21 cellular contexts compared by ENCODE assay signal in the genomic region with DNA sequence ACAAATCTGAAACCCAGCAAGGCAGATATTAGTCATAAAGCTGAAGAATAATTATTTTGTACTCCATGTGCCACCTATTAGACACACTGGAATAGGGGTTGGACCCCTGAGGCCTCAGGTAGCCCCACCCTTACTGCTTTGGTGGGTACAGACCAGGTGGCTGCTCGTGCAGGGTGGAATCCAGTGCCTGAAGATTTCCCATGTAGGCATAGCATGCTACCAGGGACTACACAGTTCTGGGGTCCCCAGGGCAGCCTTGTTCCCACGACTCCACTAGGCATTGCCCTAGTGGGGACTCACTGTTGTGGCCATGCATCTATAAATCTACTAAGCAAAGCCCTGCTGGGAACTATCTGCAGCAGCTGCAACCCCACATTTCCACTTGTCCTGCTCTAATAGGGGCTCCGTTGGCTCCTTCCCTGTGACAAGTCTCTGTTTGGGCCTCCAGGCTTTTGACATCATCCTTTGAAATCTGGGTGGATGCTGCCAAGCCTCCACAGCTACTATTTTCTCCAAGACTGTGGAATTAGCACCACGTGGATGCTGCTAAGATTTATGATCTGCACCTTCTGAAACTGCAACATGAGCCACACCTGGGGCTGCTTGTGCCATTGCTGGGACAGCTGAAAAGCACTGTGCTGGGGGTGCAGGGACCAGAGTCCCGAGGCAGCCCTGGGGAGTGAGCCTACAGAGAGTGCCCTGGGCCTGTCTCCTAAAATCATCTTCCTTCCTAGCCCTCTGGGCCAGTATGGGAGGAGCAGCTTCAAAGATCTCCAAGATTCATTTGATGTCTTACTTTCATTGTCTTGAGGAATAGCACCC.
DNase-seq lines count a peak whose midpoint lies in the region; ATAC-seq, FAIRE-seq and TF ChIP-seq lines count a peak whose summit lies in the region.
"Had no signal": no experiment of that assay in that cellular context is flagged by ENCODE, and none has a peak within 500 bp of the region (broad histone marks: within the 10 kb centered on the region; RNA-seq: fewer than 3 reads in every experiment).

No MANE protein-coding gene starts in this region.

- TF ChIP-seq CTCF in CD14-positive monocyte (IDR thresholded peaks at IDR 0.05) (no peak), RWPE2 (IDR thresholded peaks at IDR 0.05; ENCODE audit: poor library complexity, severe bottlenecking) (no peak)

- H3K27me3 Mint-ChIP-seq in CD14-positive monocyte (ENCODE audit: low read depth in 3 of 3): peaks cover 0 to 1% (median 0%) of the 10 kb centered on the region in 3 donors
- no peaks in the 10 kb centered on the region for H3K27me3 Mint-ChIP-seq in stimulated activated memory B cell treated with anti-CD40 and anti-IgM and Interleukin-4, amounts not matched to agents 10 μg/mL and 1 μg/mL and 100 μg/mL, for 72 hours
- H3K27me3 Mint-ChIP-seq: CD4-positive, CD25-positive, alpha-beta regulatory T cell had no signal

- H3K36me3 ChIP-seq in RWPE2 (ENCODE audit: low read depth): no peaks in the 10 kb centered on the region

- H3K36me3 Mint-ChIP-seq in CD14-positive monocyte: no peaks in the 10 kb centered on the region
- H3K36me3 Mint-ChIP-seq in stimulated activated memory B cell treated with anti-CD40 and anti-IgM and Interleukin-4, amounts not matched to agents 10 μg/mL and 1 μg/mL and 100 μg/mL, for 72 hours: no peaks in the 10 kb centered on the region
- H3K36me3 Mint-ChIP-seq: CD4-positive, CD25-positive, alpha-beta regulatory T cell had no signal

- no peak overlapping the region for H3K4me3 Mint-ChIP-seq in CD14-positive monocyte
- no peak overlapping the region for H3K4me3 Mint-ChIP-seq in stimulated activated memory B cell treated with anti-CD40 and anti-IgM and Interleukin-4, amounts not matched to agents 10 μg/mL and 1 μg/mL and 100 μg/mL, for 72 hours
- H3K4me3 Mint-ChIP-seq: CD4-positive, CD25-positive, alpha-beta regulatory T cell had no signal

- DNase-seq in CD14-positive monocyte (ENCODE audit: low spot score) (peak; percentile 33), RWPE2 (ENCODE audit: low spot score) (no peak), mesenteric fat pad (ENCODE audit: low spot score) (peak; percentile 67), NAMALWA (ENCODE audit: low spot score) (no peak), frontal cortex (ENCODE audit: low spot score in 2 of 2) (no peak), hepatic stellate cell (ENCODE audit: low spot score) (no peak)
- DNase-seq: CD4-positive, CD25-positive, alpha-beta regulatory T cell; DMS153; DND-41; Kasumi-1; NCI-H1105 treated with DMSO at 0.1 percent for 48 hours; NCI-H146; NCI-H2029; NCI-H446; NCI-H524 treated with DMSO at 0.1 percent for 48 hours; NCI-H774; NK-92 treated with Interleukin-12 subunit alpha and Interleukin-12 subunit beta, amount 100 ng/mL, for 24 hours; PC-3; SHP77 had no signal

- no peaks in the 10 kb centered on the region for H3K4me1 ChIP-seq in RWPE2 (ENCODE audit: insufficient read depth, poor library complexity, severe bottlenecking)

- no peaks in the 10 kb centered on the region for H3K27me3 ChIP-seq in RWPE2 (ENCODE audit: insufficient read depth, poor library complexity, severe bottlenecking)

- H3K4me3 ChIP-seq in RWPE2 (ENCODE audit: severe bottlenecking): no peak overlapping the region

- no peak overlapping the region for H3K27ac Mint-ChIP-seq in CD14-positive monocyte
- H3K27ac Mint-ChIP-seq in stimulated activated memory B cell treated with anti-CD40 and anti-IgM and Interleukin-4, amounts not matched to agents 10 μg/mL and 1 μg/mL and 100 μg/mL, for 72 hours: no peak overlapping the region
- H3K27ac Mint-ChIP-seq: CD4-positive, CD25-positive, alpha-beta regulatory T cell had no signal

- no peaks in the 10 kb centered on the region for H3K4me1 Mint-ChIP-seq in CD14-positive monocyte
- H3K4me1 Mint-ChIP-seq in stimulated activated memory B cell treated with anti-CD40 and anti-IgM and Interleukin-4, amounts not matched to agents 10 μg/mL and 1 μg/mL and 100 μg/mL, for 72 hours: no peaks in the 10 kb centered on the region
- H3K4me1 Mint-ChIP-seq: CD4-positive, CD25-positive, alpha-beta regulatory T cell had no signal

- H3K9me3 ChIP-seq in RWPE2 (ENCODE audit: severe bottlenecking): no peaks in the 10 kb centered on the region

- no peak for FAIRE-seq in frontal cortex (lab: Jason Lieb, UNC)

- ATAC-seq in RWPE2 (ENCODE audit: low read depth): peak; percentile 29; the same call in 2 of the 3 replicates
- peak; percentile 39 for ATAC-seq in stimulated activated memory B cell treated with anti-CD40 and anti-IgM and Interleukin-4, amounts not matched to agents 10 μg/mL and 1 μg/mL and 100 μg/mL, for 72 hours
- ATAC-seq: HCT116, PC-3 had no signal

- H3K9me3 Mint-ChIP-seq in CD14-positive monocyte: peaks cover 0 to 3% (median 0%) of the 10 kb centered on the region in 7 donors
- no peaks in the 10 kb centered on the region for H3K9me3 Mint-ChIP-seq in stimulated activated memory B cell treated with anti-CD40 and anti-IgM and Interleukin-4, amounts not matched to agents 10 μg/mL and 1 μg/mL and 100 μg/mL, for 72 hours
- H3K9me3 Mint-ChIP-seq: CD4-positive, CD25-positive, alpha-beta regulatory T cell had no signal

- intact Hi-C loops in CD14-positive monocyte (cut with micrococcal nuclease): no loop called here

- no peak overlapping the region for H3K27ac ChIP-seq in RWPE2 (ENCODE audit: poor library complexity, severe bottlenecking)

Comparison
In these comparisons a context has a peak if more than half of its experiments do, and no peak if none do; other contexts are left out.
1. DNase-seq: peak in CD14-positive monocyte (single experiment) and mesenteric fat pad (single experiment); none in RWPE2 (single experiment), NAMALWA (single experiment), frontal cortex (0 of 2) and hepatic stellate cell (single experiment).